Comparison of ENCODE assay signal across 8 cellular contexts in genomic region chr1:200888349-200888838, GRCh38. TPM values are rescaled to one million over a fixed set of nuclear protein-coding genes. Genes with fewer than 3 reads are reported as not detected.
DNase-seq lines count a peak whose midpoint lies in the region; ATAC-seq, FAIRE-seq and TF ChIP-seq lines count a peak whose summit lies in the region.

No MANE protein-coding gene starts in this region.

- H3K27ac ChIP-seq in ovary: no peak overlapping the region

- in situ Hi-C loops in HAP-1 (cut with MboI; ENCODE audit: low sequenced_read_pairs): no loop called here

- no peak overlapping the region for H3K4me3 ChIP-seq in ovary
- no peak overlapping the region for H3K4me3 ChIP-seq in HAP-1

- no peak for TF ChIP-seq EP300 in ovary (IDR thresholded peaks at IDR 0.05)

- H3K36me3 Mint-ChIP-seq in activated CD4-positive, alpha-beta T cell treated with anti-CD3 and anti-CD28 coated beads, Interleukin-2, amount 10 ng/mL, durations not matched to agents 24 days and 14 days (ENCODE audit: low read depth): no peaks in the 10 kb centered on the region

- intact Hi-C loops in activated CD4-positive, alpha-beta T cell treated with anti-CD3 and anti-CD28 coated beads, Interleukin-2, amount 10 ng/mL, durations not matched to agents 24 days and 14 days (cut with micrococcal nuclease): loop anchor here (5.0 to 10.0 kb wide), 4 partner anchors 144 to 736 kb away; partner anchors contain the start of gene KIF14
- intact Hi-C loops in ovary (cut with DNase I): no loop called here

- H3K9me3 ChIP-seq in ovary: no peaks in the 10 kb centered on the region
- no peaks in the 10 kb centered on the region for H3K9me3 ChIP-seq in HAP-1

- no peak for TF ChIP-seq CTCF in ovary (IDR thresholded peaks at IDR 0.05)

- no peak for TF ChIP-seq POLR2A in ovary (IDR thresholded peaks at IDR 0.05)

- peak overlapping the region; percentile 39 for H3K4me3 Mint-ChIP-seq in activated CD4-positive, alpha-beta T cell treated with anti-CD3 and anti-CD28 coated beads, Interleukin-2, amount 10 ng/mL, durations not matched to agents 24 days and 14 days

- H3K36me3 ChIP-seq in ovary (no peaks in the 10 kb centered on the region), HAP-1 (replicated peaks) (no peaks in the 10 kb centered on the region)

- peaks cover 41% of the 10 kb centered on the region for H3K27me3 Mint-ChIP-seq in activated CD4-positive, alpha-beta T cell treated with anti-CD3 and anti-CD28 coated beads, Interleukin-2, amount 10 ng/mL, durations not matched to agents 24 days and 14 days

- WGBS in ovary, 3 donors: 59 to 74% (median 66%) methylated on average over 7 of the region's 7 CpGs

- H3K4me1 ChIP-seq in ovary (ENCODE audit: insufficient read depth): no peaks in the 10 kb centered on the region
- H3K4me1 ChIP-seq in HAP-1: no peaks in the 10 kb centered on the region

- no peaks in the 10 kb centered on the region for H3K27me3 ChIP-seq in ovary
- H3K27me3 ChIP-seq in HAP-1 (ENCODE audit: low read depth): no peaks in the 10 kb centered on the region

- no peaks in the 10 kb centered on the region for H3K9me3 Mint-ChIP-seq in activated CD4-positive, alpha-beta T cell treated with anti-CD3 and anti-CD28 coated beads, Interleukin-2, amount 10 ng/mL, durations not matched to agents 24 days and 14 days

- H3K27ac Mint-ChIP-seq in activated CD4-positive, alpha-beta T cell treated with anti-CD3 and anti-CD28 coated beads, Interleukin-2, amount 10 ng/mL, durations not matched to agents 24 days and 14 days: no peak overlapping the region

- peak; percentile 63 for FAIRE-seq in HTR-8/SVneo (lab: Jason Lieb, UNC)

- ATAC-seq in GM21381 (IDR thresholded peaks at IDR 0.05; ENCODE audit: unreplicated experiment): peak; percentile 89
- peak; percentile 35 for ATAC-seq in left lobe of liver

- H3K4me1 Mint-ChIP-seq in activated CD4-positive, alpha-beta T cell treated with anti-CD3 and anti-CD28 coated beads, Interleukin-2, amount 10 ng/mL, durations not matched to agents 24 days and 14 days: peaks cover 41% of the 10 kb centered on the region

- DNase-seq in ELR (ENCODE audit: low read depth): peak; percentile 83
- DNase-seq in HTR-8/SVneo (ENCODE audit: insufficient read length, low spot score): peak; percentile 69
- DNase-seq in activated CD4-positive, alpha-beta T cell treated with anti-CD3 and anti-CD28 coated beads, Interleukin-2, amount 10 ng/mL, durations not matched to agents 24 days and 14 days: peak; percentile 86
- DNase-seq in left lobe of liver (ENCODE audit: low spot score): no peak
- DNase-seq in ovary: no peak
- DNase-seq in COR-L47 (lab: John Stamatoyannopoulos, UW): no peak
- no peak for DNase-seq in HAP-1 (ENCODE audit: low spot score in 2 of 2)

RNA-seq across cellular contexts. Expression of gene INAVA, which starts 6.3 kb away (rescaled TPM):
- not detected in 2 replicates for total RNA-seq in activated CD4-positive, alpha-beta T cell treated with anti-CD3 and anti-CD28 coated beads, Interleukin-2, amount 10 ng/mL, durations not matched to agents 24 days and 14 days
- total RNA-seq in left lobe of liver: 0.45 TPM
- 1 to 10 TPM in 3 of 7 donors, under 1 TPM in 2, not detected in 2; 0.59 to 7.9 (median 1.1) TPM for total RNA-seq in ovary
- under 1 TPM; 0.18 TPM for polyA plus RNA-seq in ovary

RNA-seq across cellular contexts. Expression of gene GPR25, which starts 15.6 kb away (rescaled TPM):
- total RNA-seq in activated CD4-positive, alpha-beta T cell treated with anti-CD3 and anti-CD28 coated beads, Interleukin-2, amount 10 ng/mL, durations not matched to agents 24 days and 14 days: not detected in 2 replicates
- total RNA-seq in left lobe of liver (not detected), ovary (not detected)
- under 1 TPM in 1 of 2 donors, not detected in 1; 0.06 TPM for polyA plus RNA-seq in ovary

Comparison
In these comparisons a context has a peak if more than half of its experiments do, and no peak if none do; other contexts are left out.
1. DNase-seq: peak in ELR (single experiment), HTR-8/SVneo (single experiment) and activated CD4-positive, alpha-beta T cell treated with anti-CD3 and anti-CD28 coated beads, Interleukin-2, amount 10 ng/mL, durations not matched to agents 24 days and 14 days (single experiment); none in left lobe of liver (single experiment), ovary (0 of 5), COR-L47 (single experiment) and HAP-1 (0 of 2).